Comparison of ENCODE assay signal across 1 cellular context in genomic region chr10:22344781-22345300, GRCh38.
TF ChIP-seq lines count a peak whose summit lies in the region.

No MANE protein-coding gene starts in this region.

TF ChIP-seq in H1, 55 proteins besides CTCF, POLR2A, EP300 and RAD21:
- TF ChIP-seq SP1 (IDR thresholded peaks at IDR 0.05; ENCODE audit: low read depth, low read length) (0 out of 2 replicates have a peak, but pooled peaks have one; percentile 11), EZH2 (IDR thresholded peaks at IDR 0.05; ENCODE audit: low read depth, low read length, severe bottlenecking) (peak; percentile 87), NRF1 (IDR thresholded peaks at IDR 0.05; ENCODE audit: low read depth, low read length) (no peak), ASH2L (IDR thresholded peaks at IDR 0.05; ENCODE audit: low read length) (peak; percentile 36), SUZ12 (IDR thresholded peaks at IDR 0.05; ENCODE audit: low read length) (peak; percentile 84), SIN3A (conservative IDR thresholded peaks at IDR 0.05 in 1 of 2, IDR thresholded peaks at IDR 0.05 in 1 of 2; ENCODE audit: low read depth in 1 of 2, low read length in 2 of 2) (no peak)
